Comparison of ENCODE assay signal across 20 cellular contexts in the genomic region with DNA sequence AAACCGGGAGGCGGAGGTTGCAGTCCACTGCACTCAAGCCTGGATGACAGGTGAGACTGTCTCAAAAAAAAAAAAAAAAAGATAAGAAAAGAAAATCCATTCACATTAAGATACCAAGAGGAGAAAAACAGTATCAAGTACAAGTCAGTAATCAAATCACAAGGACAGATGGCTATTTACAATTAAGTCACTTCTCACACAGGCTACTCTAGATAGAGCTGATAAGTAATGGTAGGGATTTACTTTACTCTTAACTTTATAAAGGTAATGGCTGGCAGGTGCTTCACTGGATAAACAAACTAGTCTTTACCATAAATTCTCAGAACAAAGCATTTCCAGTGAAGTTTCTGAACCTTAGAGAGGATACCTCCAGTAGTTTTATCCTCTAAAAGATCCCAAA. TPM values are rescaled to one million over a fixed set of nuclear protein-coding genes. Genes with fewer than 3 reads are reported as not detected.
A peak's percentile ranks its signal among the peaks of the same experiment; 100 is the strongest.
DNase-seq lines count a peak whose midpoint lies in the region; ATAC-seq and TF ChIP-seq lines count a peak whose summit lies in the region.
"Had no signal": no experiment of that assay in that cellular context is flagged by ENCODE, and none has a peak within 500 bp of the region (broad histone marks: within the 10 kb centered on the region; RNA-seq: fewer than 3 reads in every experiment).

No MANE protein-coding gene starts in this region.

- no peaks in the 10 kb centered on the region for H3K9me3 ChIP-seq in neutrophil
- H3K9me3 ChIP-seq: BLaER1 treated with 17β-estradiol and CSF1 and Interleukin-3, amounts not matched to agents 10 nM and 100 nM; SJCRH30 had no signal

- peak overlapping the region; percentile 63 for H3K27ac Mint-ChIP-seq in activated T-cell treated with anti-CD3 and anti-CD28 coated beads, Interleukin-2, amount 50 U/mL, for 72 hours
- peak overlapping the region; percentile 62 for H3K27ac Mint-ChIP-seq in activated T-helper 17 cell treated with anti-CD3 and anti-CD28 coated beads, Interleukin-2, amount 50 U/mL, for 72 hours
- H3K27ac Mint-ChIP-seq in activated naive CD4-positive, alpha-beta T cell treated with anti-CD3 and anti-CD28 coated beads for 36 hours = no peak overlapping the region

- peaks cover 0 to 13% of the 10 kb centered on the region in 2 experiments for H3K4me1 ChIP-seq in neutrophil (ENCODE audit: control insufficient read depth in 1 of 2, insufficient read depth in 1 of 2, low read depth in 1 of 2, low read length in 1 of 2)
- H3K4me1 ChIP-seq: SJCRH30 had no signal

- no peaks in the 10 kb centered on the region for H3K9me3 Mint-ChIP-seq in activated T-cell treated with anti-CD3 and anti-CD28 coated beads, Interleukin-2, amount 50 U/mL, for 72 hours
- no peaks in the 10 kb centered on the region for H3K9me3 Mint-ChIP-seq in activated T-helper 17 cell treated with anti-CD3 and anti-CD28 coated beads, Interleukin-2, amount 50 U/mL, for 72 hours
- no peaks in the 10 kb centered on the region for H3K9me3 Mint-ChIP-seq in activated naive CD4-positive, alpha-beta T cell treated with anti-CD3 and anti-CD28 coated beads for 36 hours
- H3K9me3 Mint-ChIP-seq: CD8-positive, alpha-beta memory T cell had no signal

- peaks cover 1 to 12% of the 10 kb centered on the region in 2 donors for H3K36me3 Mint-ChIP-seq in activated T-cell treated with anti-CD3 and anti-CD28 coated beads, Interleukin-2, amount 50 U/mL, for 72 hours (ENCODE audit: insufficient read depth in 2 of 2)
- peaks cover 79% of the 10 kb centered on the region for H3K36me3 Mint-ChIP-seq in activated T-helper 17 cell treated with anti-CD3 and anti-CD28 coated beads, Interleukin-2, amount 50 U/mL, for 72 hours (ENCODE audit: low read depth)
- H3K36me3 Mint-ChIP-seq in activated naive CD4-positive, alpha-beta T cell treated with anti-CD3 and anti-CD28 coated beads for 36 hours (ENCODE audit: low read depth) = peaks cover 12% of the 10 kb centered on the region

- H3K4me1 Mint-ChIP-seq in activated T-cell treated with anti-CD3 and anti-CD28 coated beads, Interleukin-2, amount 50 U/mL, for 72 hours (ENCODE audit: low read depth) = peaks cover 56% of the 10 kb centered on the region
- H3K4me1 Mint-ChIP-seq in activated T-helper 17 cell treated with anti-CD3 and anti-CD28 coated beads, Interleukin-2, amount 50 U/mL, for 72 hours = peaks cover 25% of the 10 kb centered on the region
- H3K4me1 Mint-ChIP-seq in activated naive CD4-positive, alpha-beta T cell treated with anti-CD3 and anti-CD28 coated beads for 36 hours (ENCODE audit: low read depth) = peaks cover 52% of the 10 kb centered on the region

- no peak overlapping the region for H3K4me3 ChIP-seq in neutrophil (ENCODE audit: low read depth in 1 of 2, low read length in 1 of 2)
- H3K4me3 ChIP-seq: BLaER1 treated with 17β-estradiol and CSF1 and Interleukin-3, amounts not matched to agents 10 nM and 100 nM; SJCRH30 had no signal

- CTCF ChIA-PET in activated naive CD4-positive, alpha-beta T cell treated with anti-CD3 and anti-CD28 coated beads for 36 hours (lab: Charles Lee) = no interaction called here

- H3K4me3 Mint-ChIP-seq in activated T-cell treated with anti-CD3 and anti-CD28 coated beads, Interleukin-2, amount 50 U/mL, for 72 hours = no peak overlapping the region
- H3K4me3 Mint-ChIP-seq in activated T-helper 17 cell treated with anti-CD3 and anti-CD28 coated beads, Interleukin-2, amount 50 U/mL, for 72 hours = no peak overlapping the region
- no peak overlapping the region for H3K4me3 Mint-ChIP-seq in activated naive CD4-positive, alpha-beta T cell treated with anti-CD3 and anti-CD28 coated beads for 36 hours

- no peaks in the 10 kb centered on the region for H3K27me3 ChIP-seq in neutrophil
- H3K27me3 ChIP-seq: BLaER1 treated with 17β-estradiol and CSF1 and Interleukin-3, amounts not matched to agents 10 nM and 100 nM; SJCRH30 had no signal

- TF ChIP-seq CTCF in neutrophil (IDR thresholded peaks at IDR 0.05) = no peak

- DNase-seq in DMS53 (lab: John Stamatoyannopoulos, UW) = peak; percentile 11
- no peak for DNase-seq in DMS53 treated with DMSO at 0.1 percent for 48 hours (lab: John Stamatoyannopoulos, UW; ENCODE audit: unreplicated experiment)
- no peak for DNase-seq in activated T-cell treated with anti-CD3 and anti-CD28 coated beads, Interleukin-2, amount 50 U/mL, for 72 hours
- DNase-seq in activated T-cell treated with anti-CD3 and anti-CD28 coated beads, Interleukin-2, amount 50 U/mL, for 48 hours = no peak
- DNase-seq in activated naive CD4-positive, alpha-beta T cell treated with anti-CD3 and anti-CD28 coated beads for 36 hours = no peak
- DNase-seq in NCI-H2196 treated with DMSO at 0.1 percent for 48 hours (lab: John Stamatoyannopoulos, UW; ENCODE audit: unreplicated experiment) = no peak
- DNase-seq: Calu3; CD8-positive, alpha-beta memory T cell; DMS153; GDM1; NCI-H1694; NCI-H2081 treated with DMSO at 0.1 percent for 48 hours; NCI-H748 treated with DMSO at 0.1 percent for 48 hours; OCI-M1; SJCRH30 had no signal

- peaks cover 62% of the 10 kb centered on the region for H3K36me3 ChIP-seq in neutrophil

- H3K27ac ChIP-seq in neutrophil = peak overlapping the region; percentile 35
- H3K27ac ChIP-seq: 22Rv1; BLaER1 treated with 17β-estradiol and CSF1 and Interleukin-3, amounts not matched to agents 10 nM and 100 nM; KMS-11; SJCRH30 had no signal

- intact Hi-C loops in activated naive CD4-positive, alpha-beta T cell treated with anti-CD3 and anti-CD28 coated beads for 36 hours (cut with micrococcal nuclease) = loop anchor here (2.0 kb wide), 1 partner anchor 23 kb away; no protein-coding TSS in a partner anchor

- H3K27me3 Mint-ChIP-seq in activated T-cell treated with anti-CD3 and anti-CD28 coated beads, Interleukin-2, amount 50 U/mL, for 72 hours (ENCODE audit: low read depth) = no peaks in the 10 kb centered on the region
- no peaks in the 10 kb centered on the region for H3K27me3 Mint-ChIP-seq in activated T-helper 17 cell treated with anti-CD3 and anti-CD28 coated beads, Interleukin-2, amount 50 U/mL, for 72 hours
- H3K27me3 Mint-ChIP-seq in activated naive CD4-positive, alpha-beta T cell treated with anti-CD3 and anti-CD28 coated beads for 36 hours (ENCODE audit: low read depth) = no peaks in the 10 kb centered on the region
- H3K27me3 Mint-ChIP-seq: CD8-positive, alpha-beta memory T cell had no signal

- ATAC-seq in activated T-cell treated with anti-CD3 and anti-CD28 coated beads, Interleukin-2, amount 50 U/mL, for 72 hours (replicated peaks in 1 of 2) = no peak
- no peak for ATAC-seq in activated T-helper 17 cell treated with anti-CD3 and anti-CD28 coated beads, Interleukin-2, amount 50 U/mL, for 72 hours (replicated peaks)

RNA-seq across cellular contexts. Expression of a gene that starts 11.5 kb away (rescaled TPM):
- total RNA-seq in activated T-cell treated with anti-CD3 and anti-CD28 coated beads, Interleukin-2, amount 50 U/mL, for 72 hours = 100 to 1,000 TPM; 272 to 284 TPM
- total RNA-seq in activated T-helper 17 cell treated with anti-CD3 and anti-CD28 coated beads, Interleukin-2, amount 50 U/mL, for 72 hours = 100 to 1,000 TPM; 273 to 277 TPM
- total RNA-seq in activated naive CD4-positive, alpha-beta T cell treated with anti-CD3 and anti-CD28 coated beads for 36 hours = 100 to 1,000 TPM; 235 to 248 TPM

RNA-seq across cellular contexts. Expression of a gene that starts 30.0 kb away (rescaled TPM):
- total RNA-seq in activated T-cell treated with anti-CD3 and anti-CD28 coated beads, Interleukin-2, amount 50 U/mL, for 72 hours = 10 to 100 TPM; 24.0 to 25.6 TPM
- 10 to 100 TPM; 15.8 to 20.1 TPM for total RNA-seq in activated T-helper 17 cell treated with anti-CD3 and anti-CD28 coated beads, Interleukin-2, amount 50 U/mL, for 72 hours
- 10 to 100 TPM; 17.5 to 17.8 TPM for total RNA-seq in activated naive CD4-positive, alpha-beta T cell treated with anti-CD3 and anti-CD28 coated beads for 36 hours
